ENCODE assay signal across 1 cellular context in genomic region chr3:31925271-31925630, GRCh38.
TF ChIP-seq lines count a peak whose summit lies in the region.

No MANE protein-coding gene starts in this region.

TF ChIP-seq in WTC11, 78 proteins besides CTCF, POLR2A, EP300 and RAD21 (continued from another document):
- TF ChIP-seq, protein P1, sequence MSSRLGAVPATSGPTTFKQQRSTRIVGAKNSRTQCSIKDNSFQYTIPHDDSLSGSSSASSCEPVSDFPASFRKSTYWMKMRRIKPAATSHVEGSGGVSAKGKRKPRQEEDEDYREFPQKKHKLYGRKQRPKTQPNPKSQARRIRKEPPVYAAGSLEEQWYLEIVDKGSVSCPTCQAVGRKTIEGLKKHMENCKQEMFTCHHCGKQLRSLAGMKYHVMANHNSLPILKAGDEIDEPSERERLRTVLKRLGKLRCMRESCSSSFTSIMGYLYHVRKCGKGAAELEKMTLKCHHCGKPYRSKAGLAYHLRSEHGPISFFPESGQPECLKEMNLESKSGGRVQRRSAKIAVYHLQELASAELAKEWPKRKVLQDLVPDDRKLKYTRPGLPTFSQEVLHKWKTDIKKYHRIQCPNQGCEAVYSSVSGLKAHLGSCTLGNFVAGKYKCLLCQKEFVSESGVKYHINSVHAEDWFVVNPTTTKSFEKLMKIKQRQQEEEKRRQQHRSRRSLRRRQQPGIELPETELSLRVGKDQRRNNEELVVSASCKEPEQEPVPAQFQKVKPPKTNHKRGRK (CRISPR knock-in tag; IDR thresholded peaks at IDR 0.05; ENCODE audit: borderline replicate concordance) = no peak
- TF ChIP-seq, protein P2, sequence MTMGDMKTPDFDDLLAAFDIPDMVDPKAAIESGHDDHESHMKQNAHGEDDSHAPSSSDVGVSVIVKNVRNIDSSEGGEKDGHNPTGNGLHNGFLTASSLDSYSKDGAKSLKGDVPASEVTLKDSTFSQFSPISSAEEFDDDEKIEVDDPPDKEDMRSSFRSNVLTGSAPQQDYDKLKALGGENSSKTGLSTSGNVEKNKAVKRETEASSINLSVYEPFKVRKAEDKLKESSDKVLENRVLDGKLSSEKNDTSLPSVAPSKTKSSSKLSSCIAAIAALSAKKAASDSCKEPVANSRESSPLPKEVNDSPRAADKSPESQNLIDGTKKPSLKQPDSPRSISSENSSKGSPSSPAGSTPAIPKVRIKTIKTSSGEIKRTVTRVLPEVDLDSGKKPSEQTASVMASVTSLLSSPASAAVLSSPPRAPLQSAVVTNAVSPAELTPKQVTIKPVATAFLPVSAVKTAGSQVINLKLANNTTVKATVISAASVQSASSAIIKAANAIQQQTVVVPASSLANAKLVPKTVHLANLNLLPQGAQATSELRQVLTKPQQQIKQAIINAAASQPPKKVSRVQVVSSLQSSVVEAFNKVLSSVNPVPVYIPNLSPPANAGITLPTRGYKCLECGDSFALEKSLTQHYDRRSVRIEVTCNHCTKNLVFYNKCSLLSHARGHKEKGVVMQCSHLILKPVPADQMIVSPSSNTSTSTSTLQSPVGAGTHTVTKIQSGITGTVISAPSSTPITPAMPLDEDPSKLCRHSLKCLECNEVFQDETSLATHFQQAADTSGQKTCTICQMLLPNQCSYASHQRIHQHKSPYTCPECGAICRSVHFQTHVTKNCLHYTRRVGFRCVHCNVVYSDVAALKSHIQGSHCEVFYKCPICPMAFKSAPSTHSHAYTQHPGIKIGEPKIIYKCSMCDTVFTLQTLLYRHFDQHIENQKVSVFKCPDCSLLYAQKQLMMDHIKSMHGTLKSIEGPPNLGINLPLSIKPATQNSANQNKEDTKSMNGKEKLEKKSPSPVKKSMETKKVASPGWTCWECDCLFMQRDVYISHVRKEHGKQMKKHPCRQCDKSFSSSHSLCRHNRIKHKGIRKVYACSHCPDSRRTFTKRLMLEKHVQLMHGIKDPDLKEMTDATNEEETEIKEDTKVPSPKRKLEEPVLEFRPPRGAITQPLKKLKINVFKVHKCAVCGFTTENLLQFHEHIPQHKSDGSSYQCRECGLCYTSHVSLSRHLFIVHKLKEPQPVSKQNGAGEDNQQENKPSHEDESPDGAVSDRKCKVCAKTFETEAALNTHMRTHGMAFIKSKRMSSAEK (CRISPR knock-in tag; IDR thresholded peaks at IDR 0.05; ENCODE audit: borderline replicate concordance) = no peak
- no peak for TF ChIP-seq OVOL2 (CRISPR knock-in tag; IDR thresholded peaks at IDR 0.05; ENCODE audit: borderline replicate concordance)
TF ChIP-seq in WTC11: peak in this region for 0.
